Comparison of ENCODE assay signal across 1 cellular context in genomic region chr3:177421176-177421782, GRCh38.
TF ChIP-seq lines count a peak whose summit lies in the region.

No MANE protein-coding gene starts in this region.

TF ChIP-seq in GM23338, 12 proteins besides CTCF, POLR2A, EP300 and RAD21:
- TF ChIP-seq NANOG (IDR thresholded peaks at IDR 0.05; ENCODE audit: borderline replicate concordance) (no peak), CREB1 (CRISPR knock-in tag; IDR thresholded peaks at IDR 0.05; ENCODE audit: low read depth) (no peak), REST (IDR thresholded peaks at IDR 0.05; ENCODE audit: unreplicated experiment) (no peak), EZH2phosphoT487 (IDR thresholded peaks at IDR 0.05; ENCODE audit: unreplicated experiment) (no peak), STAT1 (IDR thresholded peaks at IDR 0.05; ENCODE audit: unreplicated experiment) (no peak), ZNF462 (CRISPR knock-in tag; IDR thresholded peaks at IDR 0.05) (no peak), ZNF114 (CRISPR knock-in tag; IDR thresholded peaks at IDR 0.05) (no peak), ETS1 (IDR thresholded peaks at IDR 0.05) (no peak), EZH2 (IDR thresholded peaks at IDR 0.05; ENCODE audit: low read depth, unreplicated experiment) (no peak)
TF ChIP-seq in GM23338: peak in this region for 0.
